18 cellular contexts compared by ENCODE assay signal in genomic region chr18:63181706-63182105, GRCh38.
DNase-seq lines count a peak whose midpoint lies in the region; ATAC-seq and TF ChIP-seq lines count a peak whose summit lies in the region.
"Had no signal": no experiment of that assay in that cellular context is flagged by ENCODE, and none has a peak within 500 bp of the region (broad histone marks: within the 10 kb centered on the region; RNA-seq: fewer than 3 reads in every experiment).

No MANE protein-coding gene starts in this region.

- no peak for DNase-seq in activated T-cell treated with anti-CD3 and anti-CD28 coated beads, Interleukin-2, amount 50 U/mL, for 72 hours
- no peak for DNase-seq in activated T-cell treated with anti-CD3 and anti-CD28 coated beads, Interleukin-2, amount 50 U/mL, for 48 hours
- DNase-seq in Karpas-422 = peak; percentile 53
- DNase-seq in colonic mucosa = no peak
- DNase-seq in transverse colon = no peak
- DNase-seq in HAP-1 (ENCODE audit: low spot score in 2 of 2) = no peak
- DNase-seq in stimulated activated naive CD4-positive, alpha-beta T cell (lab: John Stamatoyannopoulos, UW) = no peak
- no peak for DNase-seq in putamen (ENCODE audit: low spot score)
- DNase-seq: activated effector memory CD4-positive, alpha-beta T cell treated with anti-CD3 and anti-CD28 coated beads, Interleukin-2, amount 50 U/mL, for 16 hours; aorta; CD8-positive, alpha-beta T cell; cerebellar nuclear complex; head of caudate nucleus; KBM-7; lower lobe of right lung; NCI-H2029; NCI-H446; stimulated activated CD4-positive, alpha-beta T cell treated with anti-CD3 and anti-CD28 coated beads, Interleukin-4, amount 100 ng/mL, for 1 hour had no signal

- in situ Hi-C loops in transverse colon (cut with MboI; ENCODE audit: low pct_ligation_motif_present in 1 of 4, low pct_unique_long_range_greater_than_20kb in 1 of 4, low sequenced_read_pairs in 3 of 4) = no loop called here
- in situ Hi-C loops in HAP-1 (cut with MboI; ENCODE audit: low sequenced_read_pairs) = no loop called here

- peaks cover 11 to 18% of the 10 kb centered on the region in 2 donors for H3K36me3 Mint-ChIP-seq in activated T-cell treated with anti-CD3 and anti-CD28 coated beads, Interleukin-2, amount 50 U/mL, for 72 hours (ENCODE audit: insufficient read depth in 2 of 2)

- H3K4me1 Mint-ChIP-seq in activated T-cell treated with anti-CD3 and anti-CD28 coated beads, Interleukin-2, amount 50 U/mL, for 72 hours (ENCODE audit: low read depth) = peaks cover 97% of the 10 kb centered on the region

- TF ChIP-seq EP300 in transverse colon (IDR thresholded peaks at IDR 0.05; ENCODE audit: low read depth) = no peak

- peak overlapping the region; percentile 94 for H3K27ac Mint-ChIP-seq in activated T-cell treated with anti-CD3 and anti-CD28 coated beads, Interleukin-2, amount 50 U/mL, for 72 hours

- WGBS in transverse colon (ENCODE audit: low coverage in 1 of 2), 2 donors = 40% methylated on average over 5 of the region's 5 CpGs; no CpG with 5 or more reads in 1 of the 2 donors

- H3K36me3 ChIP-seq in Karpas-422 (ENCODE audit: insufficient read depth, low read length) = no peaks in the 10 kb centered on the region
- H3K36me3 ChIP-seq in colonic mucosa = no peaks in the 10 kb centered on the region
- no peaks in the 10 kb centered on the region for H3K36me3 ChIP-seq in transverse colon
- no peaks in the 10 kb centered on the region for H3K36me3 ChIP-seq in HAP-1 (replicated peaks)
- H3K36me3 ChIP-seq: lower lobe of right lung had no signal

- H3K79me2 ChIP-seq in Karpas-422 (ENCODE audit: low read length) = peaks cover 98% of the 10 kb centered on the region

- H3K4me2 ChIP-seq in Karpas-422 (ENCODE audit: low read depth, low read length, poor library complexity, severe bottlenecking) = peak overlapping the region; percentile 54

- H3K27me3 ChIP-seq in Karpas-422 (ENCODE audit: low read length) (no peaks in the 10 kb centered on the region), colonic mucosa (no peaks in the 10 kb centered on the region), transverse colon (no peaks in the 10 kb centered on the region), HAP-1 (ENCODE audit: low read depth) (no peaks in the 10 kb centered on the region)

- peak overlapping the region; percentile 3; the same call in 1 of the 2 replicates for H3K9ac ChIP-seq in Karpas-422 (ENCODE audit: low read length)
- H3K9ac ChIP-seq in colonic mucosa (ENCODE audit: low read depth in 2 of 2, low read length in 2 of 2) = peak overlapping the region in 1 of 2 donors; percentile 66

- TF ChIP-seq CTCF in colonic mucosa (IDR thresholded peaks at IDR 0.05) (no peak), transverse colon (IDR thresholded peaks at IDR 0.05) (no peak)

- peaks cover 100% of the 10 kb centered on the region for H3K4me1 ChIP-seq in Karpas-422 (ENCODE audit: low read length)
- H3K4me1 ChIP-seq in colonic mucosa = peaks cover 36% of the 10 kb centered on the region
- H3K4me1 ChIP-seq in transverse colon = peaks cover 56 to 97% (median 76%) of the 10 kb centered on the region in 4 donors
- H3K4me1 ChIP-seq in HAP-1 = peaks cover 8% of the 10 kb centered on the region

- H3K4me3 Mint-ChIP-seq in activated T-cell treated with anti-CD3 and anti-CD28 coated beads, Interleukin-2, amount 50 U/mL, for 72 hours = peak overlapping the region; percentile 39 to 83
- H3K4me3 Mint-ChIP-seq: CD8-positive, alpha-beta T cell had no signal

- peak overlapping the region; percentile 70 for H3K27ac ChIP-seq in Karpas-422 (ENCODE audit: low read length)
- H3K27ac ChIP-seq in colonic mucosa = peak overlapping the region; percentile 75
- H3K27ac ChIP-seq in transverse colon = peak overlapping the region; percentile 80 to 88 (median 84)
- H3K27ac ChIP-seq: lower lobe of right lung had no signal

- ATAC-seq in activated T-cell treated with anti-CD3 and anti-CD28 coated beads, Interleukin-2, amount 50 U/mL, for 72 hours (replicated peaks in 1 of 2) = no peak
- ATAC-seq: CD8-positive, alpha-beta T cell; lower lobe of right lung had no signal

- H3K4me3 ChIP-seq in Karpas-422 (ENCODE audit: low read length) = peak overlapping the region; percentile 26; the same call in 1 of the 2 replicates
- H3K4me3 ChIP-seq in colonic mucosa = no peak overlapping the region
- H3K4me3 ChIP-seq in transverse colon = peak overlapping the region in 1 of 4 donors; percentile 8
- no peak overlapping the region for H3K4me3 ChIP-seq in HAP-1
- H3K4me3 ChIP-seq: lower lobe of right lung had no signal

- H3K9me3 ChIP-seq in Karpas-422 (ENCODE audit: low read length) (no peaks in the 10 kb centered on the region), colonic mucosa (no peaks in the 10 kb centered on the region), transverse colon (no peaks in the 10 kb centered on the region), HAP-1 (no peaks in the 10 kb centered on the region)
- H3K9me3 ChIP-seq: lower lobe of right lung had no signal

- no peak for TF ChIP-seq POLR2A in transverse colon (IDR thresholded peaks at IDR 0.05)

- no peaks in the 10 kb centered on the region for H3K9me3 Mint-ChIP-seq in activated T-cell treated with anti-CD3 and anti-CD28 coated beads, Interleukin-2, amount 50 U/mL, for 72 hours
- H3K9me3 Mint-ChIP-seq: CD8-positive, alpha-beta T cell had no signal

- no peaks in the 10 kb centered on the region for H3K9me2 ChIP-seq in Karpas-422 (replicated peaks; ENCODE audit: insufficient read depth, low read length)

- intact Hi-C loops in colonic mucosa (cut with DNase I) = no loop called here
- intact Hi-C loops in transverse colon (cut with DNase I; ENCODE audit: low total_unique reads) = no loop called here

- H3K27me3 Mint-ChIP-seq in activated T-cell treated with anti-CD3 and anti-CD28 coated beads, Interleukin-2, amount 50 U/mL, for 72 hours (ENCODE audit: low read depth) = no peaks in the 10 kb centered on the region

- H2AFZ ChIP-seq in Karpas-422 (ENCODE audit: low read length) = no peak overlapping the region

- peaks cover 61% of the 10 kb centered on the region for H4K20me1 ChIP-seq in Karpas-422 (ENCODE audit: insufficient read depth, low read depth, low read length)
